ENCODE assay signal across 1 cellular context in genomic region chr2:195495356-195495755, GRCh38.
TF ChIP-seq lines count a peak whose summit lies in the region.

No MANE protein-coding gene starts in this region.

TF ChIP-seq in H1, 55 proteins besides CTCF, POLR2A, EP300 and RAD21:
- TF ChIP-seq BACH1 (IDR thresholded peaks at IDR 0.05; ENCODE audit: low read length): no peak
- no peak for TF ChIP-seq SIX5 (IDR thresholded peaks at IDR 0.05; ENCODE audit: low read depth, low read length)
- no peak for TF ChIP-seq TAF7 (optimal IDR thresholded peaks at IDR 0.05; ENCODE audit: borderline replicate concordance, low read depth, low read length)
- TF ChIP-seq GTF2F1 (IDR thresholded peaks at IDR 0.05; ENCODE audit: borderline replicate concordance, low read depth, low read length): no peak
- TF ChIP-seq SIRT6 (IDR thresholded peaks at IDR 0.05; ENCODE audit: low read length): no peak
- TF ChIP-seq RXRA (IDR thresholded peaks at IDR 0.05; ENCODE audit: insufficient read depth, low read depth, low read length): no peak
- TF ChIP-seq EGR1 (IDR thresholded peaks at IDR 0.05; ENCODE audit: borderline replicate concordance, low read depth, low read length): no peak
- TF ChIP-seq HDAC2 (IDR thresholded peaks at IDR 0.05; ENCODE audit: borderline replicate concordance in 1 of 2, low read depth in 2 of 2, low read length in 2 of 2): no peak
- TF ChIP-seq BCL11A (IDR thresholded peaks at IDR 0.05; ENCODE audit: low read depth in 2 of 2, low read length in 2 of 2): no peak
- no peak for TF ChIP-seq JUN (IDR thresholded peaks at IDR 0.05; ENCODE audit: low read depth, low read length)
- TF ChIP-seq SRF (IDR thresholded peaks at IDR 0.05; ENCODE audit: low read depth, low read length): no peak
- TF ChIP-seq CEBPB (IDR thresholded peaks at IDR 0.05; ENCODE audit: low read depth, low read length): no peak
- no peak for TF ChIP-seq SP2 (IDR thresholded peaks at IDR 0.05; ENCODE audit: low read length)
- no peak for TF ChIP-seq NANOG (IDR thresholded peaks at IDR 0.05; ENCODE audit: insufficient read depth, low read depth, low read length, poor library complexity, severe bottlenecking)
- no peak for TF ChIP-seq KDM4A (IDR thresholded peaks at IDR 0.05; ENCODE audit: low read depth, low read length, severe bottlenecking)
- TF ChIP-seq RFX5 (IDR thresholded peaks at IDR 0.05; ENCODE audit: borderline replicate concordance, low read depth, low read length): no peak
- TF ChIP-seq POU5F1 (IDR thresholded peaks at IDR 0.05; ENCODE audit: low read depth, low read length): no peak
